Comparison of ENCODE assay signal across 19 cellular contexts in the genomic region with DNA sequence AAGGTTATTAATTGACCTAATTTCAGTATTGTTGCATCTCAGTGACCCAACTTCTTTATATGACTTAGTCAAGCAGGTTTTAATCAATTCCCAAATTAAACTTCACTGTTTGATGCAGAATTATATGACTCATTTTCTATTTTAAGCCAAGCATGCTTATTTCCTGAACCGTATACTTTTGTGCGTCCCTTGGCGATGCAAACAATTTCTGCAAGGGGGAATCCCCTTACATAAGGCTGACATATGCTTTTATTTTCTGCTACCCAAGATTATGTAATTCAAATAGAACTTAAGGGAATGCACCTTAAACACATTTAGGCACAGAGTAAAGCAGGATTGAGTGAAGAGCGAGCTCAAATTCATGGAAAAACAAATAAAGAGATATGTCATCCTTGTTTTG.
DNase-seq lines count a peak whose midpoint lies in the region; ATAC-seq, FAIRE-seq and TF ChIP-seq lines count a peak whose summit lies in the region.
"Had no signal": no experiment of that assay in that cellular context is flagged by ENCODE, and none has a peak within 500 bp of the region (broad histone marks: within the 10 kb centered on the region; RNA-seq: fewer than 3 reads in every experiment).

No MANE protein-coding gene starts in this region.

- no peak overlapping the region for H3K27ac ChIP-seq in GM12878 (ENCODE audit: control insufficient read depth, insufficient read depth)
- H3K27ac ChIP-seq: RWPE1 had no signal

- WGBS in GM12878 (ENCODE audit: insufficient coverage, insufficient replicate concordance, low lambda C conversion rate, missing lambda C conversion rate), result 8% methylated on average over 4 of the region's 4 CpGs

- SMC1A ChIA-PET in GM12878 (lab: Charles Lee; ENCODE audit: uncharacterized antibody, unreplicated experiment), result interaction anchor here (1.4 kb wide), 1 partner anchor 31 kb away, joined by 3 read pairs; no protein-coding TSS in a partner anchor

- H3K4me3 ChIP-seq in GM12878, result no peak overlapping the region
- H3K4me3 ChIP-seq: K562 had no signal

- H3K36me3 ChIP-seq in GM12878 (ENCODE audit: control insufficient read depth in 2 of 2, insufficient read depth in 2 of 2, low read length in 1 of 2), result no peaks in the 10 kb centered on the region

- no peak for TF ChIP-seq EP300 in GM12878 (IDR thresholded peaks at IDR 0.05; ENCODE audit: borderline replicate concordance in 1 of 2, control insufficient read depth in 1 of 2, low read depth in 2 of 2, low read length in 2 of 2)

- no peak for TF ChIP-seq RAD21 in GM12878 (IDR thresholded peaks at IDR 0.05; ENCODE audit: insufficient read depth, low read depth, low read length)

- H3K27me3 ChIP-seq in GM12878 (replicated peaks in 1 of 2; ENCODE audit: control insufficient read depth in 2 of 2, insufficient read depth in 2 of 2, low read length in 1 of 2), result no peaks in the 10 kb centered on the region

- BruUV-seq in GM12878 (replicated peaks; lab: Mats Ljungman, UMichigan), result no TSS peak

- no peak overlapping the region for H3K4me2 ChIP-seq in GM12878 (ENCODE audit: control insufficient read depth, insufficient read depth)

- intact Hi-C loops in GM12878 (cut with micrococcal nuclease; ENCODE audit: unreplicated experiment), result no loop called here

- no peaks in the 10 kb centered on the region for H3K9me3 ChIP-seq in GM12878 (replicated peaks; ENCODE audit: control insufficient read depth, insufficient read depth, low read length)
- H3K9me3 ChIP-seq: Caco-2 had no signal

- CTCF ChIA-PET in GM12878 (lab: Yijun Ruan, JAX), result interaction anchor here (0.7 to 1.2 kb wide), 2 partner anchors 81 to 219 kb away, joined by 3 to 5 read pairs; no protein-coding TSS in a partner anchor

- no peaks in the 10 kb centered on the region for H4K20me1 ChIP-seq in GM12878 (ENCODE audit: control insufficient read depth, insufficient read depth)

- TF ChIP-seq POLR2A in GM12878 (IDR thresholded peaks at IDR 0.05; ENCODE audit: low read depth, low read length), result no peak

- FAIRE-seq in GM12878 (lab: Jason Lieb, UNC), result no peak
- FAIRE-seq: H54, K562 had no signal

- H3K9ac ChIP-seq in GM12878 (ENCODE audit: control insufficient read depth, insufficient read depth, low read length), result no peak overlapping the region

- in situ Hi-C loops in GM12878 (cut with MboI), result no loop called here

- POLR2A ChIA-PET in GM12878 (lab: Charles Lee), result no interaction called here

- no peaks in the 10 kb centered on the region for H3K79me2 ChIP-seq in GM12878 (ENCODE audit: control insufficient read depth, insufficient read depth, low read length)

- DNase-seq in GM12878 (ENCODE audit: low read depth, low spot score) (no peak), putamen (ENCODE audit: low spot score) (no peak), RKO (ENCODE audit: low spot score) (no peak), NCI-H1092 treated with DMSO at 0.1 percent for 48 hours (lab: John Stamatoyannopoulos, UW) (no peak)
- DNase-seq: Caco-2; CD4-positive, alpha-beta T cell; GDM1; HFFc6; NCI-H1694 treated with DMSO at 0.1 percent for 48 hours; NCI-H226; NCI-H524; PC-3; SIG-M5 had no signal

- TF ChIP-seq CTCF in GM12878 (IDR thresholded peaks at IDR 0.05 in 2 of 3, conservative IDR thresholded peaks at IDR 0.05 in 1 of 3; ENCODE audit: control insufficient read depth in 2 of 3, extremely low read depth in 1 of 3, insufficient read depth in 1 of 3, low read depth in 3 of 3, low read length in 3 of 3), result no peak

- RAD21 ChIA-PET in GM12878 (lab: Charles Lee; ENCODE audit: unreplicated experiment), result no interaction called here

- no peak overlapping the region for H2AFZ ChIP-seq in GM12878 (ENCODE audit: control insufficient read depth, low read depth, low read length)

- peaks cover 14% of the 10 kb centered on the region for H3K4me1 ChIP-seq in GM12878 (ENCODE audit: control insufficient read depth, insufficient read depth, low read length)
- H3K4me1 ChIP-seq: Caco-2 had no signal

- peak; percentile 47 for ATAC-seq in GM18517 (IDR thresholded peaks at IDR 0.05; ENCODE audit: unreplicated experiment)
- peak; percentile 61 for ATAC-seq in HG03354 (IDR thresholded peaks at IDR 0.05; ENCODE audit: poor library complexity, severe bottlenecking, unreplicated experiment)
- peak; percentile 39; the same call in 2 of the 3 replicates for ATAC-seq in GM12878
- ATAC-seq in HG03135 (IDR thresholded peaks at IDR 0.05; ENCODE audit: unreplicated experiment), result no peak
- ATAC-seq: K562, PC-3 had no signal

TF ChIP-seq in GM12878, 131 proteins besides CTCF, POLR2A, EP300 and RAD21:
- no peak for TF ChIP-seq SIN3A (IDR thresholded peaks at IDR 0.05; ENCODE audit: low read depth, low read length)
- TF ChIP-seq EED (IDR thresholded peaks at IDR 0.05; ENCODE audit: low read depth), result no peak
- TF ChIP-seq MEF2A (IDR thresholded peaks at IDR 0.05; ENCODE audit: insufficient read depth, low read depth, low read length), result 0 out of 2 replicates have a peak, but pooled peaks have one; percentile 35
- TF ChIP-seq, protein P1, sequence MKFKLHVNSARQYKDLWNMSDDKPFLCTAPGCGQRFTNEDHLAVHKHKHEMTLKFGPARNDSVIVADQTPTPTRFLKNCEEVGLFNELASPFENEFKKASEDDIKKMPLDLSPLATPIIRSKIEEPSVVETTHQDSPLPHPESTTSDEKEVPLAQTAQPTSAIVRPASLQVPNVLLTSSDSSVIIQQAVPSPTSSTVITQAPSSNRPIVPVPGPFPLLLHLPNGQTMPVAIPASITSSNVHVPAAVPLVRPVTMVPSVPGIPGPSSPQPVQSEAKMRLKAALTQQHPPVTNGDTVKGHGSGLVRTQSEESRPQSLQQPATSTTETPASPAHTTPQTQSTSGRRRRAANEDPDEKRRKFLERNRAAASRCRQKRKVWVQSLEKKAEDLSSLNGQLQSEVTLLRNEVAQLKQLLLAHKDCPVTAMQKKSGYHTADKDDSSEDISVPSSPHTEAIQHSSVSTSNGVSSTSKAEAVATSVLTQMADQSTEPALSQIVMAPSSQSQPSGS (IDR thresholded peaks at IDR 0.05; ENCODE audit: low read length), result peak; percentile 29; the same call in 1 of the 2 replicates
- no peak for TF ChIP-seq CBFB (IDR thresholded peaks at IDR 0.05; ENCODE audit: low read depth)
- TF ChIP-seq ZNF384 (IDR thresholded peaks at IDR 0.05; ENCODE audit: borderline replicate concordance, low read depth, low read length), result no peak
- TF ChIP-seq JUNB (IDR thresholded peaks at IDR 0.05), result 0 out of 2 replicates have a peak, but pooled peaks have one; percentile 19
